33 cellular contexts compared by ENCODE assay signal in the genomic region with DNA sequence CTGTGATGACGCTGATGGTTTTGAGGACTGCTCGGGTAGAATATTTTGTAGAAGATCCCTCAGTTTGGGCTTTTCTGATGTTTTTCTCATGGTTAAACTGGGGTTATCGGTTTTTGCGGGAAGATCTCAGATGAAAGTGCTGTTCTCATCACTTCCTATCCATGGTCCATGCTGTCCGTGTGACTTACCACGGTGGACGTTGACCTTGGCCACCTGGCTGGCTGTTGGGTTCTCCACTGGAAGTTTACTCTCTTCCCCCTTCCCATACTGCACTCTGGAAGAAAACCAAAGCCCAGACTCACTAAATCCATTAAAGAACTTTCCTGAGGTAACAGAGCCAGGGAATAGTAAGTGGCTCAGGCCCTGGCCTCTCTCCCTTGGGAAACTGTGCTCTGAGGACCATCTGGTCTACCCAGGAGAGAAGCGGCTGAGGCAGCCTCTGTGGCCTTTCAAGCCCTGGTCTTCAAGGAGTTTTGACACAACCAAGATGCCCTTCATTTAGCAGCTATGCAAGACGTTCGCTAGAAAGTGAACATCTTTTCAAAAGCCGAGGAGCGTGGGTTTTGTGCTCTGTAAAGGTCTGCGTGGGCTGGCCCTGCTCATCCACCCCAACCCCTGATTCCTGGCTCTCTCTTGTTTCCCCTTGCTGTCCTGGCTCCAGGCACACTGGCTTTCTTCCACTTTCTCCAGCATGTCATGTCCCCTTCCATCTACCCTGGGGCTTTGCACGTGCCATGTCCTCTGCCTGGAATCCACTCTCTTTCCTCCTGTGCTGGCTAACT. TPM values are rescaled to one million over a fixed set of nuclear protein-coding genes. Genes with fewer than 3 reads are reported as not detected.
"Had no signal": no experiment of that assay in that cellular context is flagged by ENCODE, and none has a peak within 500 bp of the region (broad histone marks: within the 10 kb centered on the region; RNA-seq: fewer than 3 reads in every experiment).

No MANE protein-coding gene starts in this region.

- H3K4me1 ChIP-seq: ascending aorta, gastrocnemius medialis, left ventricle myocardium inferior, pancreas, prostate gland, sigmoid colon had no signal

- H3K4me3 Mint-ChIP-seq: activated CD4-positive, alpha-beta T cell treated with anti-CD3 and anti-CD28 coated beads, Interleukin-2, amount 10 ng/mL, durations not matched to agents 7 days and 5 days; activated CD8-positive, alpha-beta T cell treated with anti-CD3 and anti-CD28 coated beads for 36 hours; activated T-cell treated with anti-CD3 and anti-CD28 coated beads, Interleukin-2, amount 50 U/mL, for 4 hours; activated T-helper 17 cell treated with anti-CD3 and anti-CD28 coated beads, Interleukin-2, amount 50 U/mL, for 72 hours; brain; effector memory CD8-positive, alpha-beta T cell; neural crest cell; T-cell had no signal

- ATAC-seq: activated CD8-positive, alpha-beta T cell treated with anti-CD3 and anti-CD28 coated beads for 36 hours; activated naive CD4-positive, alpha-beta T cell treated with anti-CD3 and anti-CD28 coated beads, Interleukin-2, amount 50 U/mL, for 72 hours; activated T-cell treated with anti-CD3 and anti-CD28 coated beads, Interleukin-2, amount 50 U/mL, for 4 hours; activated T-helper 17 cell treated with anti-CD3 and anti-CD28 coated beads, Interleukin-2, amount 50 U/mL, for 72 hours; effector memory CD8-positive, alpha-beta T cell; gastrocnemius medialis; mucosa of descending colon; pancreas; T-cell had no signal

- H3K27me3 Mint-ChIP-seq: activated CD8-positive, alpha-beta T cell treated with anti-CD3 and anti-CD28 coated beads for 36 hours had no signal

- H3K4me3 ChIP-seq: ascending aorta, cardiac muscle cell, gastrocnemius medialis, left ventricle myocardium inferior, mucosa of descending colon, pancreas, prostate gland, sigmoid colon, thoracic aorta had no signal

- H3K27ac Mint-ChIP-seq: activated CD4-positive, alpha-beta T cell treated with anti-CD3 and anti-CD28 coated beads, Interleukin-2, amount 10 ng/mL, durations not matched to agents 7 days and 5 days; activated CD8-positive, alpha-beta T cell treated with anti-CD3 and anti-CD28 coated beads for 36 hours; activated naive CD4-positive, alpha-beta T cell treated with anti-CD3 and anti-CD28 coated beads, Interleukin-2, amount 50 U/mL, for 72 hours; activated T-helper 17 cell treated with anti-CD3 and anti-CD28 coated beads, Interleukin-2, amount 50 U/mL, for 72 hours; brain; effector memory CD8-positive, alpha-beta T cell had no signal

- H3K9me3 Mint-ChIP-seq: activated T-helper 17 cell treated with anti-CD3 and anti-CD28 coated beads, Interleukin-2, amount 50 U/mL, for 72 hours; effector memory CD8-positive, alpha-beta T cell; T-cell had no signal

- H3K27ac ChIP-seq: ascending aorta, cardiac muscle cell, gastrocnemius medialis, left ventricle myocardium inferior, pancreas, prostate gland, sigmoid colon, thoracic aorta had no signal

- DNase-seq: activated CD4-positive, alpha-beta T cell treated with anti-CD3 and anti-CD28 coated beads, Interleukin-2, amount 10 ng/mL, durations not matched to agents 7 days and 5 days; activated CD4-positive, CD25-positive, alpha-beta regulatory T cell; activated CD8-positive, alpha-beta T cell treated with anti-CD3 and anti-CD28 coated beads for 36 hours; activated gamma-delta T cell treated with Interleukin-2 at 50 U/mL for 16 hours; activated T-cell treated with anti-CD3 and anti-CD28 coated beads, Interleukin-2, amount 50 U/mL, for 4 hours; cerebellar nuclear complex; cortex of kidney; effector memory CD8-positive, alpha-beta T cell; erythroblast; gastrocnemius medialis; glutamatergic neuron; left ventricle myocardium inferior; nucleus accumbens; pancreas; retina; sigmoid colon; small intestine; stimulated activated CD4-positive, alpha-beta T cell treated with anti-CD3 and anti-CD28 coated beads, Interleukin-1b, Interleukin-23, amount 100 ng/mL, for 48 hours; stimulated activated CD4-positive, alpha-beta T cell treated with anti-CD3 and anti-CD28 coated beads, Interleukin-4, amount 100 ng/mL, for 4 hours; stimulated activated CD8-positive, alpha-beta memory T cell treated with anti-CD3 and anti-CD28 coated beads, Interleukin-4, amount 100 ng/mL, for 48 hours; stimulated activated naive CD4-positive, alpha-beta T cell; T-cell; trophoblast cell had no signal

- H3K36me3 Mint-ChIP-seq: brain, T-cell had no signal

- H3K27me3 ChIP-seq: ascending aorta, pancreas had no signal

RNA-seq across cellular contexts. Expression of a gene that starts 43.1 kb away (rescaled TPM):
- total RNA-seq: myocyte had no signal
